14 cellular contexts compared by ENCODE assay signal in the genomic region with DNA sequence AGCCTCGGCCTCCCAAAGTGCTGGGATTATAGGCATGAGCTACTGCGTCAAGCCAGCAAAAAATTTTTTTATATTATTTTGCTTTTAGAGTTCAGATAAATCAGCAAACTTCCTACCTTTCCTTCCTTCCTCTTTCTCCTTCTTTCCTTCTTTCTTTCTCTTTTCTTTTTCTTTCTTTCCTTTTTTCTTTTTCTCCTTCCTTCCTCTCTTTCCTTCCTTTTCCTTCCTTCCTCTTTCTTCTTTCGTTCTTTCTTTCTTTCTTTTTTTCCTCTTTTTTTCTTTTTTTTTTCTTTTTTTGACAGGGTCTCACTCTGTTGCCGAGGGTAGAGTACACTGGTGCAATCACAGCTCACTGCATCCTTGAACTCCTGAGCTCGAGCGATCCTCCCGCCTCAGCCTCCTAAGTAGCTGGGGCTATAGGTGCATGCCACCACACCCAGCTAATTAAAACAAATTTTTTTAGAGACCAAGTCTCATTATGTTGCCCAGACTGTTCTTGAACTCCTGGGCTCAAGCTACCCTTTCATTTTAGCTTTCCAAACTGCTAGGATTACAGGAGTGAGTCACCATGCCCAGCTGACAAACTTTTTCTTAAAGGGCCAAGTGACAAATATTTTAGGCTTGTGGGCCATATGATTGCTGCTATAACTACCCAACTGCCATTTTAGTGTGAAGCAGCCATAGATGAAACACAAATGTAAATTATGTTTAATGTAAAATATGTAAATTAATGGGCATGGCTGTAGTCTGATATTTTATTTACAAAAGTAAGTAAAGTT. TPM values are rescaled to one million over a fixed set of nuclear protein-coding genes. Genes with fewer than 3 reads are reported as not detected.
A peak's percentile ranks its signal among the peaks of the same experiment; 100 is the strongest.
DNase-seq lines count a peak whose midpoint lies in the region; ATAC-seq, FAIRE-seq and TF ChIP-seq lines count a peak whose summit lies in the region.
"Had no signal": no experiment of that assay in that cellular context is flagged by ENCODE, and none has a peak within 500 bp of the region (broad histone marks: within the 10 kb centered on the region; RNA-seq: fewer than 3 reads in every experiment).

No MANE protein-coding gene starts in this region.

- FAIRE-seq in endothelial cell of umbilical vein (lab: Jason Lieb, UNC): no peak

- dilution Hi-C loops in endothelial cell of umbilical vein (cut with MboI; ENCODE audit: extremely low pct_ligation_motif_present, low sequenced_read_pairs): no loop called here

- H3K36me3 ChIP-seq in HCT116 (ENCODE audit: control insufficient read depth in 1 of 2, insufficient read depth in 2 of 2, low read length in 2 of 2) (no peaks in the 10 kb centered on the region), Panc1 (ENCODE audit: control insufficient read depth, insufficient read depth, low read length) (no peaks in the 10 kb centered on the region), endothelial cell of umbilical vein (ENCODE audit: control insufficient read depth in 2 of 2, extremely low read depth in 1 of 2, insufficient read depth in 2 of 2, low read length in 2 of 2) (no peaks in the 10 kb centered on the region)
- H3K36me3 ChIP-seq: gastrocnemius medialis, ovary had no signal

- CTCF ChIA-PET in HCT116 (lab: Charles Lee): interaction anchor here (1.1 kb wide), 1 partner anchor 719 kb away, joined by 5 read pairs; no protein-coding TSS in a partner anchor
- CTCF ChIA-PET in Panc1 (lab: Charles Lee): no interaction called here
- CTCF ChIA-PET in endothelial cell of umbilical vein (lab: Charles Lee): interaction anchor here (0.6 to 2.3 kb wide), 8 partner anchors 17 to 1043 kb away, joined by 3 to 19 read pairs (median 3); no protein-coding TSS in a partner anchor

- H3K4me3 ChIP-seq in HCT116 (replicated peaks in 1 of 2; ENCODE audit: low read depth in 1 of 2, low read length in 2 of 2): no peak overlapping the region
- no peak overlapping the region; a peak in 1 of 4 replicates for H3K4me3 ChIP-seq in Panc1 (ENCODE audit: low read depth in 2 of 2, low read length in 2 of 2)
- H3K4me3 ChIP-seq in endothelial cell of umbilical vein (replicated peaks in 1 of 3; ENCODE audit: insufficient read depth in 1 of 3, low read depth in 1 of 3, low read length in 3 of 3): no peak overlapping the region
- H3K4me3 ChIP-seq: body of pancreas, gastrocnemius medialis, ovary had no signal

- intact Hi-C loops in HCT116 (cut with micrococcal nuclease): loop anchor here (2.0 kb wide), 1 partner anchor 900 kb away; no protein-coding TSS in a partner anchor
- intact Hi-C loops in Panc1 (cut with micrococcal nuclease; ENCODE audit: unreplicated experiment): no loop called here
- intact Hi-C loops in endothelial cell of umbilical vein (cut with micrococcal nuclease): loop anchor here (2.0 kb wide), 1 partner anchor 720 kb away; no protein-coding TSS in a partner anchor

- H4K20me1 ChIP-seq in HCT116 (ENCODE audit: insufficient read depth) (no peaks in the 10 kb centered on the region), endothelial cell of umbilical vein (replicated peaks; ENCODE audit: control insufficient read depth, extremely low read depth, insufficient read depth, low read length) (no peaks in the 10 kb centered on the region)

- no peaks in the 10 kb centered on the region for H3K9me1 ChIP-seq in endothelial cell of umbilical vein (replicated peaks; ENCODE audit: control insufficient read depth, extremely low read depth, insufficient read depth, low read length)

- ATAC-seq in HCT116 (peak; percentile 76), Panc1 (peak; percentile 75; the same call in 1 of the 2 replicates)
- ATAC-seq: body of pancreas, gastrocnemius medialis had no signal

- no TSS peak for BruUV-seq in HCT116 (replicated peaks; lab: Mats Ljungman, UMichigan)
- BruUV-seq in Panc1 (replicated peaks; lab: Mats Ljungman, UMichigan): no TSS peak
- no TSS peak for BruUV-seq in endothelial cell of umbilical vein (replicated peaks; lab: Mats Ljungman, UMichigan)

- in situ Hi-C loops in Panc1 (cut with HindIII; ENCODE audit: low pct_unique_long_range_greater_than_20kb, low sequenced_read_pairs): no loop called here

- H3K79me2 ChIP-seq in HCT116 (ENCODE audit: insufficient read depth, low read length): no peaks in the 10 kb centered on the region
- H3K79me2 ChIP-seq in endothelial cell of umbilical vein (ENCODE audit: control insufficient read depth, insufficient read depth, low read length): no peaks in the 10 kb centered on the region

- H3K9ac ChIP-seq in HCT116 (ENCODE audit: low read length) (no peak overlapping the region), endothelial cell of umbilical vein (replicated peaks; ENCODE audit: extremely low read depth, insufficient read depth, low read length) (no peak overlapping the region)

- no peak for TF ChIP-seq CTCF in HCT116 (IDR thresholded peaks at IDR 0.05 in 2 of 3, conservative IDR thresholded peaks at IDR 0.05 in 1 of 3; ENCODE audit: borderline replicate concordance in 1 of 3, insufficient read depth in 1 of 3, low read depth in 2 of 3, low read length in 2 of 3)
- TF ChIP-seq CTCF in Panc1 (IDR thresholded peaks at IDR 0.05): no peak
- TF ChIP-seq CTCF in endothelial cell of umbilical vein (IDR thresholded peaks at IDR 0.05; ENCODE audit: extremely low read depth in 1 of 2, insufficient read depth in 1 of 2, low read depth in 1 of 2, low read length in 2 of 2): no peak

- H3K4me2 ChIP-seq in HCT116 (ENCODE audit: low read length): peak overlapping the region; percentile 60
- H3K4me2 ChIP-seq in endothelial cell of umbilical vein (ENCODE audit: insufficient read depth, low read length): no peak overlapping the region

- no peaks in the 10 kb centered on the region for H3K9me2 ChIP-seq in HCT116 (ENCODE audit: insufficient read depth)

- TF ChIP-seq POLR2A in HCT116 (IDR thresholded peaks at IDR 0.05; ENCODE audit: borderline replicate concordance, extremely low read depth, insufficient read depth, insufficient read length) (no peak), endothelial cell of umbilical vein (IDR thresholded peaks at IDR 0.05; ENCODE audit: low read depth, low read length) (no peak)

- H3K27me3 ChIP-seq in HCT116 (ENCODE audit: insufficient read depth, low read length) (no peaks in the 10 kb centered on the region), Panc1 (ENCODE audit: control insufficient read depth, insufficient read depth, low read length) (no peaks in the 10 kb centered on the region), endothelial cell of umbilical vein (ENCODE audit: control insufficient read depth in 2 of 2, insufficient read depth in 2 of 2, low read length in 2 of 2) (peaks cover 2 to 8% of the 10 kb centered on the region in 2 experiments)
- H3K27me3 ChIP-seq: body of pancreas, gastrocnemius medialis, ovary had no signal

- H3K4me1 ChIP-seq in HCT116 (ENCODE audit: control insufficient read depth in 1 of 2, insufficient read depth in 2 of 2, low read length in 2 of 2) (peaks cover 3 to 10% of the 10 kb centered on the region in 2 experiments; a peak in 3 of 4 replicates), Panc1 (ENCODE audit: control insufficient read depth, insufficient read depth, low read length) (no peaks in the 10 kb centered on the region), endothelial cell of umbilical vein (ENCODE audit: control insufficient read depth, extremely low read depth, insufficient read depth, low read length) (peaks cover 4% of the 10 kb centered on the region)
- H3K4me1 ChIP-seq: body of pancreas, gastrocnemius medialis had no signal

- no peaks in the 10 kb centered on the region for H3K9me3 ChIP-seq in HCT116 (ENCODE audit: control insufficient read depth in 1 of 2, insufficient read depth in 1 of 2, low read depth in 1 of 2, low read length in 2 of 2)
- H3K9me3 ChIP-seq in Panc1 (ENCODE audit: control insufficient read depth, insufficient read depth, low read depth, low read length): no peaks in the 10 kb centered on the region
- H3K9me3 ChIP-seq in endothelial cell of umbilical vein (replicated peaks; ENCODE audit: control insufficient read depth, insufficient read depth, low read length): no peaks in the 10 kb centered on the region
- H3K9me3 ChIP-seq: body of pancreas, gastrocnemius medialis had no signal

- no peak for TF ChIP-seq RAD21 in HCT116 (IDR thresholded peaks at IDR 0.05; ENCODE audit: low read depth)

- POLR2A ChIA-PET in HCT116 (lab: Charles Lee): no interaction called here
- POLR2A ChIA-PET in Panc1 (lab: Charles Lee): no interaction called here
- POLR2A ChIA-PET in endothelial cell of umbilical vein (lab: Charles Lee): interaction anchor here (0.6 kb wide), 1 partner anchor 9 kb away, joined by 3 read pairs; no protein-coding TSS in a partner anchor

- H2AFZ ChIP-seq in HCT116 (ENCODE audit: low read depth, low read length, poor library complexity, severe bottlenecking): peak overlapping the region; percentile 77
- no peak overlapping the region for H2AFZ ChIP-seq in endothelial cell of umbilical vein (ENCODE audit: low read depth, low read length)

- H3K27ac ChIP-seq in HCT116 (ENCODE audit: low read depth, low read length) (no peak overlapping the region), Panc1 (ENCODE audit: low read length) (no peak overlapping the region), endothelial cell of umbilical vein (ENCODE audit: insufficient read depth, low read depth, low read length) (no peak overlapping the region)
- H3K27ac ChIP-seq: body of pancreas, gastrocnemius medialis, ovary had no signal

- DNase-seq in HCT116 (ENCODE audit: low read depth, low spot score) (peak; percentile 37), Panc1 (ENCODE audit: low read depth, low spot score) (no peak), endothelial cell of umbilical vein (ENCODE audit: low read depth, low spot score) (peak; percentile 37), renal cortical epithelial cell (ENCODE audit: low read depth) (peak; percentile 68), Ammon's horn (ENCODE audit: low spot score) (no peak), C1 segment of cervical spinal cord (lab: John Stamatoyannopoulos, UW) (no peak), NCI-H82 treated with DMSO at 0.1 percent for 48 hours (lab: John Stamatoyannopoulos, UW; ENCODE audit: unreplicated experiment) (no peak), DMS114 treated with DMSO at 0.1 percent for 48 hours (lab: John Stamatoyannopoulos, UW; ENCODE audit: unreplicated experiment) (no peak)
- DNase-seq: activated T-cell treated with anti-CD3 and anti-CD28 coated beads for 4 hours, body of pancreas, DND-41, gastrocnemius medialis, ovary, substantia nigra had no signal

- RAD21 ChIA-PET in HCT116 (lab: Charles Lee; ENCODE audit: low non-redundant PET in 1 of 2, low total read pairs in 2 of 2, uncharacterized antibody in 2 of 2, unreplicated experiment in 2 of 2): no interaction called here

RNA-seq across cellular contexts. Expression of gene WASHC4, which starts 7.1 kb away (rescaled TPM):
- total RNA-seq in HCT116 (2021; ENCODE audit: unreplicated experiment): 25.5 TPM
- polyA plus RNA-seq in HCT116 (2012): 5.9 and 6.8 TPM in 2 replicates
- 44.7 TPM for total RNA-seq in Panc1 (2021; ENCODE audit: unreplicated experiment)
- polyA plus RNA-seq in Panc1 (2012; ENCODE audit: insufficient read length): 16.0 TPM
- 99.8 and 123 TPM in 2 replicates for total RNA-seq in endothelial cell of umbilical vein
- 22.0 and 30.4 TPM in 2 replicates for polyA plus RNA-seq in endothelial cell of umbilical vein
- polyA plus RNA-seq in endothelial cell of umbilical vein (2011; cell fraction: cytosol; rRNA removed): 28.0 and 29.5 TPM in 2 replicates
- 130 and 182 TPM in 2 replicates for polyA plus RNA-seq in endothelial cell of umbilical vein (2011; cell fraction: nucleus; rRNA removed)
- polyA plus RNA-seq in endothelial cell of umbilical vein (2012): 58.0 and 64.6 TPM in 2 replicates
- 108 and 122 TPM in 2 replicates for polyA minus RNA-seq in endothelial cell of umbilical vein
- polyA minus RNA-seq in endothelial cell of umbilical vein (2011; cell fraction: cytosol; rRNA and poly(A)+ RNA removed): 25.2 TPM
- 282 and 380 TPM in 2 replicates for polyA minus RNA-seq in endothelial cell of umbilical vein (2011; cell fraction: nucleus; rRNA and poly(A)+ RNA removed)
- total RNA-seq in renal cortical epithelial cell: 107 and 169 TPM in 2 replicates

RNA-seq across cellular contexts. Expression of gene ALDH1L2, which starts 16.1 kb away (rescaled TPM):
- total RNA-seq in HCT116 (2021; ENCODE audit: unreplicated experiment) (1.5 TPM), Panc1 (2021; ENCODE audit: unreplicated experiment) (2.2 TPM), endothelial cell of umbilical vein (2.2 and 2.5 TPM in 2 replicates), renal cortical epithelial cell (0.65 and 1.9 TPM in 2 replicates)
- 0.36 and 0.60 TPM in 2 replicates for polyA plus RNA-seq in HCT116 (2012)
- 2.1 TPM for polyA plus RNA-seq in Panc1 (2012; ENCODE audit: insufficient read length)
- 1.4 and 1.5 TPM in 2 replicates for polyA plus RNA-seq in endothelial cell of umbilical vein
- polyA plus RNA-seq in endothelial cell of umbilical vein (2011; cell fraction: cytosol; rRNA removed): 1.2 and 1.3 TPM in 2 replicates
- 2.8 and 3.5 TPM in 2 replicates for polyA plus RNA-seq in endothelial cell of umbilical vein (2011; cell fraction: nucleus; rRNA removed)
- polyA plus RNA-seq in endothelial cell of umbilical vein (2012): 0.98 and 1.1 TPM in 2 replicates
- polyA minus RNA-seq in endothelial cell of umbilical vein: 3.0 TPM in 2 replicates
- 0.10 TPM for polyA minus RNA-seq in endothelial cell of umbilical vein (2011; cell fraction: cytosol; rRNA and poly(A)+ RNA removed)
- polyA minus RNA-seq in endothelial cell of umbilical vein (2011; cell fraction: nucleus; rRNA and poly(A)+ RNA removed): 2.2 and 3.3 TPM in 2 replicates

Comparison
In these comparisons a context has a peak if more than half of its experiments do, and no peak if none do; other contexts are left out.
1. DNase-seq: peak in HCT116 (single experiment), endothelial cell of umbilical vein (single experiment) and renal cortical epithelial cell (single experiment); none in Panc1 (single experiment), Ammon's horn (single experiment), C1 segment of cervical spinal cord (0 of 14), NCI-H82 treated with DMSO at 0.1 percent for 48 hours (single experiment) and DMS114 treated with DMSO at 0.1 percent for 48 hours (single experiment).